In genomic region chr16:85266857-85267256, GRCh38 we compare ENCODE assay signal across 25 cellular contexts.
DNase-seq lines count a peak whose midpoint lies in the region; ATAC-seq and TF ChIP-seq lines count a peak whose summit lies in the region.
"Had no signal": no experiment of that assay in that cellular context is flagged by ENCODE, and none has a peak within 500 bp of the region (broad histone marks: within the 10 kb centered on the region; RNA-seq: fewer than 3 reads in every experiment).

No MANE protein-coding gene starts in this region.

- H3K36me3 Mint-ChIP-seq in glutamatergic neuron (ENCODE audit: unreplicated experiment) (no peaks in the 10 kb centered on the region), endodermal cell (ENCODE audit: low read depth) (no peaks in the 10 kb centered on the region)
- H3K36me3 Mint-ChIP-seq: CD4-positive, CD25-positive, alpha-beta regulatory T cell had no signal

- WGBS in endodermal cell (ENCODE audit: insufficient coverage in 1 of 2, insufficient read length in 1 of 2), 2 experiments, result 90 to 91% methylated on average over 12 to 18 of the region's 18 CpGs

- no TSS peak for BruUV-seq in A673 (replicated peaks; lab: Mats Ljungman, UMichigan)

- H3K4me3 ChIP-seq in A673 (ENCODE audit: low read depth, low read length, poor library complexity, severe bottlenecking) (no peak overlapping the region), BLaER1 (no peak overlapping the region), SJCRH30 (no peak overlapping the region), endodermal cell (ENCODE audit: low read length) (no peak overlapping the region)
- H3K4me3 ChIP-seq: A549, GM23248 had no signal

- no peaks in the 10 kb centered on the region for H4K20me1 ChIP-seq in BLaER1

- peak; percentile 40 for DNase-seq in A673 (ENCODE audit: low spot score)
- DNase-seq in SJCRH30, result peak; percentile 45 to 57
- peak; percentile 56 for DNase-seq in glutamatergic neuron
- DNase-seq in NCI-H2081 (lab: John Stamatoyannopoulos, UW), result no peak
- DNase-seq in endodermal cell, result no peak
- no peak for DNase-seq in foreskin keratinocyte
- DNase-seq: CD4-positive, CD25-positive, alpha-beta regulatory T cell; DMS53; GM23248; H7; Kasumi-1; NCI-H1092 treated with DMSO at 0.1 percent for 48 hours; NCI-H146; NCI-H1930; NCI-H345; NCI-H510A treated with DMSO at 0.1 percent for 48 hours; NCI-H774; Right ventricle myocardium superior; RPMI8226; SW 1271 had no signal

- POLR2A ChIA-PET in A673 (lab: Charles Lee; ENCODE audit: low non-redundant PET), result no interaction called here

- H3K4me1 ChIP-seq in A673 (ENCODE audit: insufficient read depth, low read length, poor library complexity, severe bottlenecking) (peaks cover 8% of the 10 kb centered on the region), BLaER1 (peaks cover 95% of the 10 kb centered on the region), SJCRH30 (no peaks in the 10 kb centered on the region; the same call in 1 of the 2 replicates), endodermal cell (ENCODE audit: control insufficient read depth, insufficient read depth, low read length) (no peaks in the 10 kb centered on the region), foreskin keratinocyte (no peaks in the 10 kb centered on the region)
- H3K4me1 ChIP-seq: A549 had no signal

- H3K9me3 Mint-ChIP-seq in glutamatergic neuron (ENCODE audit: unreplicated experiment) (peaks cover 12% of the 10 kb centered on the region), endodermal cell (no peaks in the 10 kb centered on the region)
- H3K9me3 Mint-ChIP-seq: CD4-positive, CD25-positive, alpha-beta regulatory T cell; T-helper 1 cell treated with Interleukin-12 subunit alpha and Interleukin-12 subunit beta and Interleukin-4 antibody, amounts not matched to agents 30 μg/mL and 1 μg/mL, for 36 hours had no signal

- H3K4me3 Mint-ChIP-seq in glutamatergic neuron (ENCODE audit: unreplicated experiment), result no peak overlapping the region
- no peak overlapping the region for H3K4me3 Mint-ChIP-seq in endodermal cell
- H3K4me3 Mint-ChIP-seq: B cell; CD4-positive, CD25-positive, alpha-beta regulatory T cell; T-helper 1 cell treated with Interleukin-12 subunit alpha and Interleukin-12 subunit beta and Interleukin-4 antibody, amounts not matched to agents 30 μg/mL and 1 μg/mL, for 36 hours had no signal

- TF ChIP-seq CTCF in A673 (conservative IDR thresholded peaks at IDR 0.05; ENCODE audit: low read depth, low read length) (no peak), glutamatergic neuron (IDR thresholded peaks at IDR 0.05; ENCODE audit: partially characterized antibody, unreplicated experiment) (no peak), endodermal cell (conservative IDR thresholded peaks at IDR 0.05) (no peak), foreskin keratinocyte (conservative IDR thresholded peaks at IDR 0.05) (no peak)

- H3K4me1 Mint-ChIP-seq in glutamatergic neuron (ENCODE audit: low read depth, unreplicated experiment), result peaks cover 57% of the 10 kb centered on the region
- peaks cover 2% of the 10 kb centered on the region for H3K4me1 Mint-ChIP-seq in endodermal cell

- H3K9me3 ChIP-seq in A673 (ENCODE audit: low read depth, low read length, poor library complexity, severe bottlenecking) (no peaks in the 10 kb centered on the region), BLaER1 (no peaks in the 10 kb centered on the region), SJCRH30 (replicated peaks) (no peaks in the 10 kb centered on the region), endodermal cell (ENCODE audit: control insufficient read depth, low read length) (no peaks in the 10 kb centered on the region)
- H3K9me3 ChIP-seq: A549 had no signal

- no peaks in the 10 kb centered on the region for H3K27me3 ChIP-seq in A673 (replicated peaks; ENCODE audit: insufficient read depth, low read depth, low read length, poor library complexity)
- peaks cover 4% of the 10 kb centered on the region for H3K27me3 ChIP-seq in BLaER1
- no peaks in the 10 kb centered on the region for H3K27me3 ChIP-seq in SJCRH30
- no peaks in the 10 kb centered on the region for H3K27me3 ChIP-seq in endodermal cell (ENCODE audit: control insufficient read depth, insufficient read depth, low read length, poor library complexity, severe bottlenecking)
- H3K27me3 ChIP-seq in foreskin keratinocyte, result no peaks in the 10 kb centered on the region

- H3K9ac ChIP-seq in BLaER1 (0 out of 2 replicates have a peak overlapping the region, but pooled peaks have one; percentile 53), endodermal cell (ENCODE audit: extremely low read depth, low read length, poor library complexity, severe bottlenecking) (no peak overlapping the region)
- H3K9ac ChIP-seq: GM23248 had no signal

- CTCF ChIA-PET in A673 (lab: Charles Lee), result interaction anchor here (0.5 kb wide), 1 partner anchor 347 kb away, joined by 4 read pairs; no protein-coding TSS in a partner anchor

- H3K27me3 Mint-ChIP-seq in glutamatergic neuron (ENCODE audit: unreplicated experiment), result peaks cover 9% of the 10 kb centered on the region
- no peaks in the 10 kb centered on the region for H3K27me3 Mint-ChIP-seq in endodermal cell (ENCODE audit: insufficient read depth)

- ATAC-seq in foreskin keratinocyte, result no peak
- ATAC-seq: A549, HepG2 had no signal

- intact Hi-C loops in A673 (cut with micrococcal nuclease; ENCODE audit: unreplicated experiment), result no loop called here

- H3K27ac ChIP-seq in A673 (ENCODE audit: low read depth, low read length, poor library complexity, severe bottlenecking) (no peak overlapping the region), BLaER1 (peak overlapping the region; percentile 56), SJCRH30 (peak overlapping the region; percentile 17; the same call in 1 of the 2 replicates), endodermal cell (ENCODE audit: low read depth, low read length) (no peak overlapping the region), foreskin keratinocyte (no peak overlapping the region)
- H3K27ac ChIP-seq: A549, GM23248 had no signal

- peak overlapping the region; percentile 96 for H3K4me2 ChIP-seq in BLaER1
- H3K4me2 ChIP-seq: A549 had no signal

- H3K27ac Mint-ChIP-seq in glutamatergic neuron (ENCODE audit: unreplicated experiment) (no peak overlapping the region), endodermal cell (no peak overlapping the region)
- H3K27ac Mint-ChIP-seq: B cell; CD4-positive, CD25-positive, alpha-beta regulatory T cell; T-helper 1 cell treated with Interleukin-12 subunit alpha and Interleukin-12 subunit beta and Interleukin-4 antibody, amounts not matched to agents 30 μg/mL and 1 μg/mL, for 36 hours had no signal

- no peaks in the 10 kb centered on the region for H3K36me3 ChIP-seq in A673 (ENCODE audit: insufficient read depth, low read length, poor library complexity, severe bottlenecking)
- no peaks in the 10 kb centered on the region for H3K36me3 ChIP-seq in BLaER1
- H3K36me3 ChIP-seq in SJCRH30, result no peaks in the 10 kb centered on the region
- H3K36me3 ChIP-seq in endodermal cell (ENCODE audit: control insufficient read depth, insufficient read depth, low read length), result no peaks in the 10 kb centered on the region

Comparison
In these comparisons a context has a peak if more than half of its experiments do, and no peak if none do; other contexts are left out.
1. DNase-seq: peak in A673 (single experiment), SJCRH30 (2 of 2) and glutamatergic neuron (single experiment); none in NCI-H2081 (0 of 2), endodermal cell (single experiment) and foreskin keratinocyte (0 of 2).
2. H3K27ac ChIP-seq: peak in BLaER1 (single experiment) and SJCRH30 (single experiment); none in A673 (single experiment), endodermal cell (single experiment) and foreskin keratinocyte (single experiment).